Comparison of ENCODE assay signal across 1 cellular context in the genomic region with DNA sequence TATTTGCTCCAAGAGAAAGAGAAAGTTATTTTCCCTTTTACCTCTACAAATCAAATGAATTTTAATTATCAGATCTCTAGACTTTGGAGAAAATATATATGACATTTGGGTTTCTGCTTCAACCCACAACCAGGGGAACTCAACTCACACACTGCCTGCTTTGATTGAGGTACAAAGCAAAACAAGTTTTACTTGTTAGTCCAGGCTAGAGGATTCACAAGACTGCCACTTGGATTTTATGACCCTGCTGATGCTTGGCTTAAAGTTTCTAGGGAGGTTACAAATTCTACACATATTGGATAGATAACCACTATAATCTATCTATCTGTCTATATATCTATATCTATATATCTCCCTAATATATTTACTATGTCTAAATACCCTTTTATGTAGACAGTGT.
TF ChIP-seq lines count a peak whose summit lies in the region.

No MANE protein-coding gene starts in this region.

TF ChIP-seq in GM23338, 12 proteins besides CTCF, POLR2A, EP300 and RAD21:
- TF ChIP-seq, protein P1, sequence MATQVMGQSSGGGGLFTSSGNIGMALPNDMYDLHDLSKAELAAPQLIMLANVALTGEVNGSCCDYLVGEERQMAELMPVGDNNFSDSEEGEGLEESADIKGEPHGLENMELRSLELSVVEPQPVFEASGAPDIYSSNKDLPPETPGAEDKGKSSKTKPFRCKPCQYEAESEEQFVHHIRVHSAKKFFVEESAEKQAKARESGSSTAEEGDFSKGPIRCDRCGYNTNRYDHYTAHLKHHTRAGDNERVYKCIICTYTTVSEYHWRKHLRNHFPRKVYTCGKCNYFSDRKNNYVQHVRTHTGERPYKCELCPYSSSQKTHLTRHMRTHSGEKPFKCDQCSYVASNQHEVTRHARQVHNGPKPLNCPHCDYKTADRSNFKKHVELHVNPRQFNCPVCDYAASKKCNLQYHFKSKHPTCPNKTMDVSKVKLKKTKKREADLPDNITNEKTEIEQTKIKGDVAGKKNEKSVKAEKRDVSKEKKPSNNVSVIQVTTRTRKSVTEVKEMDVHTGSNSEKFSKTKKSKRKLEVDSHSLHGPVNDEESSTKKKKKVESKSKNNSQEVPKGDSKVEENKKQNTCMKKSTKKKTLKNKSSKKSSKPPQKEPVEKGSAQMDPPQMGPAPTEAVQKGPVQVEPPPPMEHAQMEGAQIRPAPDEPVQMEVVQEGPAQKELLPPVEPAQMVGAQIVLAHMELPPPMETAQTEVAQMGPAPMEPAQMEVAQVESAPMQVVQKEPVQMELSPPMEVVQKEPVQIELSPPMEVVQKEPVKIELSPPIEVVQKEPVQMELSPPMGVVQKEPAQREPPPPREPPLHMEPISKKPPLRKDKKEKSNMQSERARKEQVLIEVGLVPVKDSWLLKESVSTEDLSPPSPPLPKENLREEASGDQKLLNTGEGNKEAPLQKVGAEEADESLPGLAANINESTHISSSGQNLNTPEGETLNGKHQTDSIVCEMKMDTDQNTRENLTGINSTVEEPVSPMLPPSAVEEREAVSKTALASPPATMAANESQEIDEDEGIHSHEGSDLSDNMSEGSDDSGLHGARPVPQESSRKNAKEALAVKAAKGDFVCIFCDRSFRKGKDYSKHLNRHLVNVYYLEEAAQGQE (IDR thresholded peaks at IDR 0.05; ENCODE audit: unreplicated experiment): no peak
- TF ChIP-seq STAT1 (IDR thresholded peaks at IDR 0.05; ENCODE audit: unreplicated experiment) (no peak), JUNB (IDR thresholded peaks at IDR 0.05; ENCODE audit: unreplicated experiment) (no peak), EZH2 (IDR thresholded peaks at IDR 0.05; ENCODE audit: low read depth, unreplicated experiment) (no peak), EZH2phosphoT487 (IDR thresholded peaks at IDR 0.05; ENCODE audit: unreplicated experiment) (no peak), POLR2AphosphoS5 (IDR thresholded peaks at IDR 0.05; ENCODE audit: low read depth) (no peak), NANOG (IDR thresholded peaks at IDR 0.05; ENCODE audit: borderline replicate concordance) (no peak), ZNF114 (CRISPR knock-in tag; IDR thresholded peaks at IDR 0.05) (no peak), CREB1 (CRISPR knock-in tag; IDR thresholded peaks at IDR 0.05; ENCODE audit: low read depth) (no peak), ZNF331 (CRISPR knock-in tag; IDR thresholded peaks at IDR 0.05; ENCODE audit: low read depth) (no peak)
- TF ChIP-seq, protein P2, sequence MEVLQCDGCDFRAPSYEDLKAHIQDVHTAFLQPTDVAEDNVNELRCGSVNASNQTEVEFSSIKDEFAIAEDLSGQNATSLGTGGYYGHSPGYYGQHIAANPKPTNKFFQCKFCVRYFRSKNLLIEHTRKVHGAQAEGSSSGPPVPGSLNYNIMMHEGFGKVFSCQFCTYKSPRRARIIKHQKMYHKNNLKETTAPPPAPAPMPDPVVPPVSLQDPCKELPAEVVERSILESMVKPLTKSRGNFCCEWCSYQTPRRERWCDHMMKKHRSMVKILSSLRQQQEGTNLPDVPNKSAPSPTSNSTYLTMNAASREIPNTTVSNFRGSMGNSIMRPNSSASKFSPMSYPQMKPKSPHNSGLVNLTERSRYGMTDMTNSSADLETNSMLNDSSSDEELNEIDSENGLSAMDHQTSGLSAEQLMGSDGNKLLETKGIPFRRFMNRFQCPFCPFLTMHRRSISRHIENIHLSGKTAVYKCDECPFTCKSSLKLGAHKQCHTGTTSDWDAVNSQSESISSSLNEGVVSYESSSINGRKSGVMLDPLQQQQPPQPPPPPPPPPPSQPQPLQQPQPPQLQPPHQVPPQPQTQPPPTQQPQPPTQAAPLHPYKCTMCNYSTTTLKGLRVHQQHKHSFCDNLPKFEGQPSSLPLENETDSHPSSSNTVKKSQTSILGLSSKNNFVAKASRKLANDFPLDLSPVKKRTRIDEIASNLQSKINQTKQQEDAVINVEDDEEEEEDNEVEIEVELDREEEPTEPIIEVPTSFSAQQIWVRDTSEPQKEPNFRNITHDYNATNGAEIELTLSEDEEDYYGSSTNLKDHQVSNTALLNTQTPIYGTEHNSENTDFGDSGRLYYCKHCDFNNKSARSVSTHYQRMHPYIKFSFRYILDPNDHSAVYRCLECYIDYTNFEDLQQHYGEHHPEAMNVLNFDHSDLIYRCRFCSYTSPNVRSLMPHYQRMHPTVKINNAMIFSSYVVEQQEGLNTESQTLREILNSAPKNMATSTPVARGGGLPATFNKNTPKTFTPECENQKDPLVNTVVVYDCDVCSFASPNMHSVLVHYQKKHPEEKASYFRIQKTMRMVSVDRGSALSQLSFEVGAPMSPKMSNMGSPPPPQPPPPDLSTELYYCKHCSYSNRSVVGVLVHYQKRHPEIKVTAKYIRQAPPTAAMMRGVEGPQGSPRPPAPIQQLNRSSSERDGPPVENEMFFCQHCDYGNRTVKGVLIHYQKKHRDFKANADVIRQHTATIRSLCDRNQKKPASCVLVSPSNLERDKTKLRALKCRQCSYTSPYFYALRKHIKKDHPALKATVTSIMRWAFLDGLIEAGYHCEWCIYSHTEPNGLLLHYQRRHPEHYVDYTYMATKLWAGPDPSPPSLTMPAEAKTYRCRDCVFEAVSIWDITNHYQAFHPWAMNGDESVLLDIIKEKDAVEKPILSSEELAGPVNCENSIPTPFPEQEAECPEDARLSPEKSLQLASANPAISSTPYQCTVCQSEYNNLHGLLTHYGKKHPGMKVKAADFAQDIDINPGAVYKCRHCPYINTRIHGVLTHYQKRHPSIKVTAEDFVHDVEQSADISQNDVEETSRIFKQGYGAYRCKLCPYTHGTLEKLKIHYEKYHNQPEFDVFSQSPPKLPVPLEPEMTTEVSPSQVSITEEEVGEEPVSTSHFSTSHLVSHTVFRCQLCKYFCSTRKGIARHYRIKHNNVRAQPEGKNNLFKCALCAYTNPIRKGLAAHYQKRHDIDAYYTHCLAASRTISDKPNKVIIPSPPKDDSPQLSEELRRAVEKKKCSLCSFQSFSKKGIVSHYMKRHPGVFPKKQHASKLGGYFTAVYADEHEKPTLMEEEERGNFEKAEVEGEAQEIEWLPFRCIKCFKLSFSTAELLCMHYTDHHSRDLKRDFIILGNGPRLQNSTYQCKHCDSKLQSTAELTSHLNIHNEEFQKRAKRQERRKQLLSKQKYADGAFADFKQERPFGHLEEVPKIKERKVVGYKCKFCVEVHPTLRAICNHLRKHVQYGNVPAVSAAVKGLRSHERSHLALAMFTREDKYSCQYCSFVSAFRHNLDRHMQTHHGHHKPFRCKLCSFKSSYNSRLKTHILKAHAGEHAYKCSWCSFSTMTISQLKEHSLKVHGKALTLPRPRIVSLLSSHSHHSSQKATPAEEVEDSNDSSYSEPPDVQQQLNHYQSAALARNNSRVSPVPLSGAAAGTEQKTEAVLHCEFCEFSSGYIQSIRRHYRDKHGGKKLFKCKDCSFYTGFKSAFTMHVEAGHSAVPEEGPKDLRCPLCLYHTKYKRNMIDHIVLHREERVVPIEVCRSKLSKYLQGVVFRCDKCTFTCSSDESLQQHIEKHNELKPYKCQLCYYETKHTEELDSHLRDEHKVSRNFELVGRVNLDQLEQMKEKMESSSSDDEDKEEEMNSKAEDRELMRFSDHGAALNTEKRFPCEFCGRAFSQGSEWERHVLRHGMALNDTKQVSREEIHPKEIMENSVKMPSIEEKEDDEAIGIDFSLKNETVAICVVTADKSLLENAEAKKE (CRISPR knock-in tag; IDR thresholded peaks at IDR 0.05): no peak
- TF ChIP-seq, protein P3, sequence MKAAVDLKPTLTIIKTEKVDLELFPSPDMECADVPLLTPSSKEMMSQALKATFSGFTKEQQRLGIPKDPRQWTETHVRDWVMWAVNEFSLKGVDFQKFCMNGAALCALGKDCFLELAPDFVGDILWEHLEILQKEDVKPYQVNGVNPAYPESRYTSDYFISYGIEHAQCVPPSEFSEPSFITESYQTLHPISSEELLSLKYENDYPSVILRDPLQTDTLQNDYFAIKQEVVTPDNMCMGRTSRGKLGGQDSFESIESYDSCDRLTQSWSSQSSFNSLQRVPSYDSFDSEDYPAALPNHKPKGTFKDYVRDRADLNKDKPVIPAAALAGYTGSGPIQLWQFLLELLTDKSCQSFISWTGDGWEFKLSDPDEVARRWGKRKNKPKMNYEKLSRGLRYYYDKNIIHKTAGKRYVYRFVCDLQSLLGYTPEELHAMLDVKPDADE (IDR thresholded peaks at IDR 0.05): no peak
